In genomic region chr17:58219007-58219788, GRCh38 we compare ENCODE assay signal across 1 cellular context.
A peak's percentile ranks its signal among the peaks of the same experiment; 100 is the strongest.
TF ChIP-seq lines count a peak whose summit lies in the region.

TSS of gene MKS1 (minus strand) at chr17:58219255. CDS start at chr17:58219230, 25 bp downstream.

TF ChIP-seq in HEK293, 187 proteins besides CTCF, POLR2A, EP300 and RAD21 (continued from another document and continues in another):
- TF ChIP-seq ZNF518A (tag by site-specific recombination; conservative IDR thresholded peaks at IDR 0.05; ENCODE audit: low read depth) (0 out of 2 replicates have a peak, but pooled peaks have one; percentile 16), ZNF610 (tag by site-specific recombination; IDR thresholded peaks at IDR 0.05; ENCODE audit: borderline replicate concordance) (0 out of 2 replicates have a peak, but pooled peaks have one; percentile 57), ZSCAN4 (tag by site-specific recombination; IDR thresholded peaks at IDR 0.05) (peak; percentile 8; the same call in 1 of the 2 replicates), ZNF449 (tag by site-specific recombination; IDR thresholded peaks at IDR 0.05) (peak; percentile 74), ZNF133 (tag by site-specific recombination; IDR thresholded peaks at IDR 0.05) (no peak), ZNF600 (tag by site-specific recombination; IDR thresholded peaks at IDR 0.05) (0 out of 2 replicates have a peak, but pooled peaks have one; percentile 65), SCRT2 (tag by site-specific recombination; IDR thresholded peaks at IDR 0.05) (no peak), ZNF660 (tag by site-specific recombination; IDR thresholded peaks at IDR 0.05) (no peak; the same call in 1 of the 2 replicates), ZXDB (tag by site-specific recombination; IDR thresholded peaks at IDR 0.05) (peak; percentile 79), ZNF76 (tag by site-specific recombination; IDR thresholded peaks at IDR 0.05; ENCODE audit: borderline replicate concordance, low read depth) (0 out of 2 replicates have a peak, but pooled peaks have one; percentile 60), SP3 (tag by site-specific recombination; IDR thresholded peaks at IDR 0.05) (0 out of 2 replicates have a peak, but pooled peaks have one; percentile 31), ZBTB8A (tag by site-specific recombination; IDR thresholded peaks at IDR 0.05) (peak; percentile 88), ZNF664 (tag by site-specific recombination; IDR thresholded peaks at IDR 0.05) (no peak), PRDM10 (tag by site-specific recombination; IDR thresholded peaks at IDR 0.05) (0 out of 2 replicates have a peak, but pooled peaks have one; percentile 62), ZNF513 (tag by site-specific recombination; IDR thresholded peaks at IDR 0.05) (no peak), ZBTB20 (tag by site-specific recombination; IDR thresholded peaks at IDR 0.05) (peak; percentile 87), SALL2 (tag by site-specific recombination; IDR thresholded peaks at IDR 0.05; ENCODE audit: borderline replicate concordance) (0 out of 2 replicates have a peak, but pooled peaks have one; percentile 12), ZNF248 (tag by site-specific recombination; IDR thresholded peaks at IDR 0.05) (no peak), ZNF394 (tag by site-specific recombination; IDR thresholded peaks at IDR 0.05; ENCODE audit: borderline replicate concordance) (no peak), ZNF223 (tag by site-specific recombination; IDR thresholded peaks at IDR 0.05) (no peak), RBAK (tag by site-specific recombination; IDR thresholded peaks at IDR 0.05) (no peak), ZNF335 (tag by site-specific recombination; conservative IDR thresholded peaks at IDR 0.05) (peak; percentile 83), ZSCAN23 (tag by site-specific recombination; IDR thresholded peaks at IDR 0.05) (0 out of 2 replicates have a peak, but pooled peaks have one; percentile 30), PRDM4 (tag by site-specific recombination; IDR thresholded peaks at IDR 0.05) (no peak)
- TF ChIP-seq, protein P1, sequence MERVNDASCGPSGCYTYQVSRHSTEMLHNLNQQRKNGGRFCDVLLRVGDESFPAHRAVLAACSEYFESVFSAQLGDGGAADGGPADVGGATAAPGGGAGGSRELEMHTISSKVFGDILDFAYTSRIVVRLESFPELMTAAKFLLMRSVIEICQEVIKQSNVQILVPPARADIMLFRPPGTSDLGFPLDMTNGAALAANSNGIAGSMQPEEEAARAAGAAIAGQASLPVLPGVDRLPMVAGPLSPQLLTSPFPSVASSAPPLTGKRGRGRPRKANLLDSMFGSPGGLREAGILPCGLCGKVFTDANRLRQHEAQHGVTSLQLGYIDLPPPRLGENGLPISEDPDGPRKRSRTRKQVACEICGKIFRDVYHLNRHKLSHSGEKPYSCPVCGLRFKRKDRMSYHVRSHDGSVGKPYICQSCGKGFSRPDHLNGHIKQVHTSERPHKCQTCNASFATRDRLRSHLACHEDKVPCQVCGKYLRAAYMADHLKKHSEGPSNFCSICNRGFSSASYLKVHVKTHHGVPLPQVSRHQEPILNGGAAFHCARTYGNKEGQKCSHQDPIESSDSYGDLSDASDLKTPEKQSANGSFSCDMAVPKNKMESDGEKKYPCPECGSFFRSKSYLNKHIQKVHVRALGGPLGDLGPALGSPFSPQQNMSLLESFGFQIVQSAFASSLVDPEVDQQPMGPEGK (tag by site-specific recombination; IDR thresholded peaks at IDR 0.05), result peak; percentile 62
- TF ChIP-seq, protein P2, sequence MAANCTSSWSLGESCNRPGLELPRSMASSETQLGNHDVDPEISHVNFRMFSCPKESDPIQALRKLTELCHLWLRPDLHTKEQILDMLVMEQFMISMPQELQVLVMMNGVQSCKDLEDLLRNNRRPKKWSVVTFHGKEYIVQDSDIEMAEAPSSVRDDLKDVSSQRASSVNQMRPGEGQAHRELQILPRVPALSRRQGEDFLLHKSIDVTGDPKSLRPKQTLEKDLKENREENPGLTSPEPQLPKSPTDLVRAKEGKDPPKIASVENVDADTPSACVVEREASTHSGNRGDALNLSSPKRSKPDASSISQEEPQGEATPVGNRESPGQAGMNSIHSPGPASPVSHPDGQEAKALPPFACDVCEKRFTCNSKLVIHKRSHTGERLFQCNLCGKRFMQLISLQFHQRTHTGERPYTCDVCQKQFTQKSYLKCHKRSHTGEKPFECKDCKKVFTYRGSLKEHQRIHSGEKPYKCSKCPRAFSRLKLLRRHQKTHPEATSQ (tag by site-specific recombination; IDR thresholded peaks at IDR 0.05), result 0 out of 2 replicates have a peak, but pooled peaks have one; percentile 29
- TF ChIP-seq, protein P3, sequence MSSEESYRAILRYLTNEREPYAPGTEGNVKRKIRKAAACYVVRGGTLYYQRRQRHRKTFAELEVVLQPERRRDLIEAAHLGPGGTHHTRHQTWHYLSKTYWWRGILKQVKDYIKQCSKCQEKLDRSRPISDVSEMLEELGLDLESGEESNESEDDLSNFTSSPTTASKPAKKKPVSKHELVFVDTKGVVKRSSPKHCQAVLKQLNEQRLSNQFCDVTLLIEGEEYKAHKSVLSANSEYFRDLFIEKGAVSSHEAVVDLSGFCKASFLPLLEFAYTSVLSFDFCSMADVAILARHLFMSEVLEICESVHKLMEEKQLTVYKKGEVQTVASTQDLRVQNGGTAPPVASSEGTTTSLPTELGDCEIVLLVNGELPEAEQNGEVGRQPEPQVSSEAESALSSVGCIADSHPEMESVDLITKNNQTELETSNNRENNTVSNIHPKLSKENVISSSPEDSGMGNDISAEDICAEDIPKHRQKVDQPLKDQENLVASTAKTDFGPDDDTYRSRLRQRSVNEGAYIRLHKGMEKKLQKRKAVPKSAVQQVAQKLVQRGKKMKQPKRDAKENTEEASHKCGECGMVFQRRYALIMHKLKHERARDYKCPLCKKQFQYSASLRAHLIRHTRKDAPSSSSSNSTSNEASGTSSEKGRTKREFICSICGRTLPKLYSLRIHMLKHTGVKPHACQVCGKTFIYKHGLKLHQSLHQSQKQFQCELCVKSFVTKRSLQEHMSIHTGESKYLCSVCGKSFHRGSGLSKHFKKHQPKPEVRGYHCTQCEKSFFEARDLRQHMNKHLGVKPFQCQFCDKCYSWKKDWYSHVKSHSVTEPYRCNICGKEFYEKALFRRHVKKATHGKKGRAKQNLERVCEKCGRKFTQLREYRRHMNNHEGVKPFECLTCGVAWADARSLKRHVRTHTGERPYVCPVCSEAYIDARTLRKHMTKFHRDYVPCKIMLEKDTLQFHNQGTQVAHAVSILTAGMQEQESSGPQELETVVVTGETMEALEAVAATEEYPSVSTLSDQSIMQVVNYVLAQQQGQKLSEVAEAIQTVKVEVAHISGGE (tag by site-specific recombination; conservative IDR thresholded peaks at IDR 0.05; ENCODE audit: low read depth), result 0 out of 2 replicates have a peak, but pooled peaks have one; percentile 44
